Comparison of ENCODE assay signal across 8 cellular contexts in genomic region chr3:189270248-189270832, GRCh38.
DNase-seq lines count a peak whose midpoint lies in the region; ATAC-seq, FAIRE-seq and TF ChIP-seq lines count a peak whose summit lies in the region.

No MANE protein-coding gene starts in this region.

- no peaks in the 10 kb centered on the region for H3K36me3 Mint-ChIP-seq in astrocyte (ENCODE audit: low read depth, unreplicated experiment)

- peak; percentile 65 for FAIRE-seq in astrocyte (lab: Jason Lieb, UNC)

- no peak overlapping the region for H3K4me3 ChIP-seq in Loucy (ENCODE audit: low read length, poor library complexity, severe bottlenecking)
- H3K4me3 ChIP-seq in astrocyte (ENCODE audit: insufficient read depth, low read depth, low read length), result no peak overlapping the region

- H3K9me2 ChIP-seq in Loucy (replicated peaks; ENCODE audit: low read depth, low read length), result no peaks in the 10 kb centered on the region

- H3K36me3 ChIP-seq in Loucy (ENCODE audit: insufficient read depth, low read length) (no peaks in the 10 kb centered on the region), astrocyte (ENCODE audit: insufficient read depth, low read length) (no peaks in the 10 kb centered on the region)

- H2AFZ ChIP-seq in Loucy (ENCODE audit: low read length), result no peak overlapping the region
- H2AFZ ChIP-seq in astrocyte (ENCODE audit: low read depth, low read length), result no peak overlapping the region

- H3K27ac ChIP-seq in astrocyte (ENCODE audit: low read depth, low read length), result peak overlapping the region; percentile 17

- H3K4me2 ChIP-seq in Loucy (ENCODE audit: low read depth, low read length, poor library complexity, severe bottlenecking), result no peak overlapping the region
- no peak overlapping the region for H3K4me2 ChIP-seq in astrocyte (ENCODE audit: low read length)

- H3K4me3 Mint-ChIP-seq in astrocyte (ENCODE audit: unreplicated experiment), result no peak overlapping the region

- H3K4me1 Mint-ChIP-seq in astrocyte (ENCODE audit: low read depth, unreplicated experiment), result peaks cover 36% of the 10 kb centered on the region

- H3K27me3 ChIP-seq in Loucy (ENCODE audit: insufficient read depth, low read length, poor library complexity, severe bottlenecking) (no peaks in the 10 kb centered on the region), astrocyte (ENCODE audit: insufficient read depth, low read length) (peaks cover 6% of the 10 kb centered on the region)

- H3K4me1 ChIP-seq in Loucy (ENCODE audit: insufficient read depth, low read length, poor library complexity, severe bottlenecking) (peaks cover 24% of the 10 kb centered on the region), astrocyte (ENCODE audit: insufficient read depth, low read length) (no peaks in the 10 kb centered on the region)

- H3K9me3 ChIP-seq in Loucy (ENCODE audit: insufficient read depth, low read depth, low read length), result no peaks in the 10 kb centered on the region
- no peaks in the 10 kb centered on the region for H3K9me3 ChIP-seq in astrocyte (ENCODE audit: insufficient read depth, low read depth, low read length)

- no peaks in the 10 kb centered on the region for H3K79me2 ChIP-seq in Loucy (ENCODE audit: insufficient read depth, low read length)
- no peaks in the 10 kb centered on the region for H3K79me2 ChIP-seq in astrocyte (ENCODE audit: insufficient read depth, low read length)

- no peaks in the 10 kb centered on the region for H3K9me3 Mint-ChIP-seq in astrocyte (ENCODE audit: unreplicated experiment)

- H3F3A ChIP-seq in Loucy (ENCODE audit: low read depth), result no peaks in the 10 kb centered on the region

- TF ChIP-seq CTCF in Loucy (conservative IDR thresholded peaks at IDR 0.05; ENCODE audit: low read length) (peak; percentile 90), astrocyte (IDR thresholded peaks at IDR 0.05; ENCODE audit: insufficient read depth, low read depth, low read length) (peak; percentile 76)

- peak overlapping the region; percentile 58 for H3K27ac Mint-ChIP-seq in astrocyte (ENCODE audit: unreplicated experiment)

- peak; percentile 70 for ATAC-seq in GM21717 (IDR thresholded peaks at IDR 0.05; ENCODE audit: unreplicated experiment)

- no peaks in the 10 kb centered on the region for H4K20me1 ChIP-seq in Loucy (ENCODE audit: insufficient read depth, low read length, poor library complexity, severe bottlenecking)
- no peaks in the 10 kb centered on the region for H4K20me1 ChIP-seq in astrocyte (ENCODE audit: insufficient read depth, low read length)

- peak; percentile 91 for DNase-seq in Daoy (ENCODE audit: low read depth)
- DNase-seq in RPMI7951 (ENCODE audit: low read depth), result peak; percentile 94
- DNase-seq in astrocyte (ENCODE audit: low read depth), result peak; percentile 77
- DNase-seq in iPS-NIHi7 (ENCODE audit: extremely low spot score), result peak; percentile 60
- peak; percentile 4 for DNase-seq in stimulated activated CD8-positive, alpha-beta memory T cell treated with anti-CD3 and anti-CD28 coated beads, Interleukin-12 subunit alpha, Interleukin-12 subunit beta, amount 100 ng/mL, for 1 hour (ENCODE audit: low read depth)
- DNase-seq in NK-92 treated with Interleukin-12 subunit alpha and Interleukin-12 subunit beta, amount 100 ng/mL, for 24 hours (lab: John Stamatoyannopoulos, UW), result no peak

- H3K27me3 Mint-ChIP-seq in astrocyte (ENCODE audit: low read depth, unreplicated experiment), result no peaks in the 10 kb centered on the region

- H3K9ac ChIP-seq in Loucy (ENCODE audit: low read depth, low read length, poor library complexity, severe bottlenecking) (no peak overlapping the region), astrocyte (ENCODE audit: low read length) (no peak overlapping the region)
